8 cellular contexts compared by ENCODE assay signal in the genomic region with DNA sequence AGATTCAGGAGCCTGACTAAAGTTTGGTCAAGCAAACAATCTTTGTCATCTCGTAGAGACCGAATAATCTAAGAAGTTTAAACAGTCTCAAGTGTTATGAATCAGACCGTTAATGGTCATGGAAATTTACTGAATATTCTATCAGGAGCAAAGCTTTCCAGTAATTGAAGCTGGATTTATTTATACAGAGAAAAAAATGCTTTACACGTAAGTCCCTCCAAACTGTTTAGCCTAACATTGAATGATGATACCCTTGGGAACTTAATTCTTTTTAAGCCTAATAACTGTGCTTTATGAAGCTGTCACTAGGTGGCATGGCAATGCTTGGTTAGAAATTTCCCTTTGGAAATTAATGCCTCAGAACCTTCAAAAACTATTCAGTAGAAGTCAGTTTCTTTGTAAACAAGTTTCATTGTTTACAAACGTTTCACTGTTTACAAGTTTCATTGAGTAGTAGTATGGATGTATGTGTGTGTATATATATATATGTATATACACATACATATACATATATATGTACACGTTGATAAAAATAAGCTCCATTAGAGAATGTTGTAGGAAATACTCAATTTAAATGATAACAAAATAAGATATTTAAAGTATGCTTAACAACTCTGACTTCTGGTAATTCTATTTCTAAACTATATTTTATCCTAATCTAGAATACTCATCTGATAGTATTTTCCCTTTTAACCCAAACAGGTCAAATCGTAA. TPM values are rescaled to one million over a fixed set of nuclear protein-coding genes. Genes with fewer than 3 reads are reported as not detected.
DNase-seq lines count a peak whose midpoint lies in the region; ATAC-seq, FAIRE-seq and TF ChIP-seq lines count a peak whose summit lies in the region.

No MANE protein-coding gene starts in this region.

- POLR2A ChIA-PET in Panc1 (lab: Charles Lee), result interaction anchor here (0.5 kb wide), 1 partner anchor 27 kb away, joined by 3 read pairs; no protein-coding TSS in a partner anchor

- no peak overlapping the region for H3K4me3 Mint-ChIP-seq in neural crest cell

- intact Hi-C loops in Panc1 (cut with micrococcal nuclease; ENCODE audit: unreplicated experiment), result loop anchor here (5.0 to 10.0 kb wide), 2 partner anchors 110 to 318 kb away; no protein-coding TSS in a partner anchor
- intact Hi-C loops in esophagus muscularis mucosa (cut with DNase I), result loop anchor here (5.0 to 10.0 kb wide), 2 partner anchors 110 to 318 kb away; no protein-coding TSS in a partner anchor

- in situ Hi-C loops in GM13976 (cut with MboI; ENCODE audit: low sequenced_read_pairs, unreplicated experiment) (loop anchor here (25.0 kb wide), 1 partner anchor 328 kb away; the partner anchor contains the start of gene GAS2L3), Panc1 (cut with HindIII; ENCODE audit: low pct_unique_long_range_greater_than_20kb, low sequenced_read_pairs) (no loop called here)

- DNase-seq in AG09319 (ENCODE audit: extremely low read depth, low read depth) (peak; percentile 24), GM13976 (ENCODE audit: low spot score) (peak; percentile 40), HuH-7 (ENCODE audit: low spot score) (peak; percentile 20), Panc1 (ENCODE audit: low read depth, low spot score) (peak; percentile 17), esophagus muscularis mucosa (ENCODE audit: extremely low spot score) (no peak), neural crest cell (ENCODE audit: low read depth, low spot score) (no peak), activated gamma-delta T cell treated with Interleukin-2 at 50 U/mL for 16 hours (no peak), GM12892 (ENCODE audit: insufficient read length) (no peak)

- TF ChIP-seq CTCF in AG09319 (IDR thresholded peaks at IDR 0.05; ENCODE audit: low read depth, low read length) (peak; percentile 79), GM13976 (IDR thresholded peaks at IDR 0.05; ENCODE audit: borderline replicate concordance, control extremely low read depth, extremely low read depth, insufficient read depth, missing control alignments) (peak; percentile 70), Panc1 (IDR thresholded peaks at IDR 0.05) (peak; percentile 78; the same call in 1 of the 2 replicates), esophagus muscularis mucosa (IDR thresholded peaks at IDR 0.05) (peak; percentile 65 to 83 (median 68)), neural crest cell (conservative IDR thresholded peaks at IDR 0.05) (peak; percentile 81)

- 27% methylated on average over 7 of the region's 7 CpGs for WGBS in esophagus muscularis mucosa

- ATAC-seq in Panc1, result peak; percentile 83

- no TSS peak for BruUV-seq in Panc1 (replicated peaks; lab: Mats Ljungman, UMichigan)

- peaks cover 3% of the 10 kb centered on the region for H3K36me3 Mint-ChIP-seq in neural crest cell (ENCODE audit: low read depth)

- peaks cover 8% of the 10 kb centered on the region for H3K4me1 Mint-ChIP-seq in neural crest cell

- H3K27ac ChIP-seq in Panc1 (ENCODE audit: low read length) (no peak overlapping the region), esophagus muscularis mucosa (replicated peaks in 1 of 4) (peak overlapping the region in 1 of 4 donors; percentile 57)

- H3K9me3 Mint-ChIP-seq in neural crest cell, result peaks cover 6% of the 10 kb centered on the region

- no peaks in the 10 kb centered on the region for H3K27me3 ChIP-seq in Panc1 (ENCODE audit: control insufficient read depth, insufficient read depth, low read length)
- H3K27me3 ChIP-seq in esophagus muscularis mucosa, result no peaks in the 10 kb centered on the region

- H3K9me3 ChIP-seq in Panc1 (ENCODE audit: control insufficient read depth, insufficient read depth, low read depth, low read length) (no peaks in the 10 kb centered on the region), esophagus muscularis mucosa (no peaks in the 10 kb centered on the region)

- no peak for FAIRE-seq in GM12892 (lab: Jason Lieb, UNC)

- peaks cover 9% of the 10 kb centered on the region for H3K4me1 ChIP-seq in Panc1 (ENCODE audit: control insufficient read depth, insufficient read depth, low read length)
- H3K4me1 ChIP-seq in esophagus muscularis mucosa, result peaks cover 0 to 11% (median 7%) of the 10 kb centered on the region in 4 donors

- peak overlapping the region; percentile 28 for H3K27ac Mint-ChIP-seq in neural crest cell (ENCODE audit: unreplicated experiment)

- H3K36me3 ChIP-seq in Panc1 (ENCODE audit: control insufficient read depth, insufficient read depth, low read length), result no peaks in the 10 kb centered on the region
- H3K36me3 ChIP-seq in esophagus muscularis mucosa, result no peaks in the 10 kb centered on the region

- H3K27me3 Mint-ChIP-seq in neural crest cell (ENCODE audit: low read depth), result no peaks in the 10 kb centered on the region

- TF ChIP-seq POLR2A in esophagus muscularis mucosa (IDR thresholded peaks at IDR 0.05; ENCODE audit: low read depth) (no peak), GM12892 (IDR thresholded peaks at IDR 0.05; ENCODE audit: low read depth, low read length) (no peak)

- CTCF ChIA-PET in Panc1 (lab: Charles Lee), result interaction anchor here (0.5 to 0.7 kb wide), 4 partner anchors 26 to 170 kb away, joined by 3 to 5 read pairs (median 3); no protein-coding TSS in a partner anchor

- H3K4me3 ChIP-seq in Panc1 (ENCODE audit: low read depth in 2 of 2, low read length in 2 of 2) (no peak overlapping the region), esophagus muscularis mucosa (no peak overlapping the region)

- no peak for TF ChIP-seq EP300 in esophagus muscularis mucosa (IDR thresholded peaks at IDR 0.05)

RNA-seq across cellular contexts. Expression of gene DEPDC4, which starts 32.1 kb away (rescaled TPM):
- 2.6 TPM for total RNA-seq in Panc1 (2021; ENCODE audit: unreplicated experiment)
- polyA plus RNA-seq in Panc1 (2012; ENCODE audit: insufficient read length), result 1.4 TPM
- under 1 TPM in 2 of 4 donors, not detected in 2; 0.34 to 0.50 TPM for total RNA-seq in esophagus muscularis mucosa
- total RNA-seq in neural crest cell, result 3.5 and 4.1 TPM in 2 replicates
- polyA plus RNA-seq in GM12892 (2012; ENCODE audit: missing spikeins), result 2.6 TPM

RNA-seq across cellular contexts. Expression of gene SCYL2, which starts 32.2 kb away (rescaled TPM):
- total RNA-seq in Panc1 (2021; ENCODE audit: unreplicated experiment), result 45.3 TPM
- polyA plus RNA-seq in Panc1 (2012; ENCODE audit: insufficient read length), result 14.5 TPM
- total RNA-seq in esophagus muscularis mucosa, result 10 to 100 TPM; 46.3 to 55.6 (median 51.4) TPM
- total RNA-seq in neural crest cell, result 56.2 and 59.8 TPM in 2 replicates
- 19.0 TPM for polyA plus RNA-seq in GM12892 (2012; ENCODE audit: missing spikeins)

RNA-seq across cellular contexts. Expression of gene ACTR6, which starts 34.1 kb away (rescaled TPM):
- total RNA-seq in Panc1 (2021; ENCODE audit: unreplicated experiment) (21.2 TPM), esophagus muscularis mucosa (10 to 100 TPM in 3 of 4 donors, 1 to 10 TPM in 1; 9.6 to 14.2 (median 13.3) TPM), neural crest cell (36.3 and 38.2 TPM in 2 replicates)
- polyA plus RNA-seq in Panc1 (2012; ENCODE audit: insufficient read length), result 9.7 TPM
- polyA plus RNA-seq in GM12892 (2012; ENCODE audit: missing spikeins), result 26.4 TPM

Comparison
In these comparisons a context has a peak if more than half of its experiments do, and no peak if none do; other contexts are left out.
1. DNase-seq: peak in AG09319 (single experiment), GM13976 (single experiment), HuH-7 (single experiment) and Panc1 (single experiment); none in esophagus muscularis mucosa (single experiment), neural crest cell (single experiment), activated gamma-delta T cell treated with Interleukin-2 at 50 U/mL for 16 hours (single experiment) and GM12892 (single experiment).
2. Peak in every context shown above with its lines, with median percentiles within 50 percentile points of each other: CTCF ChIP-seq.